Comparison of ENCODE assay signal across 24 cellular contexts in genomic region chr5:31504520-31504919, GRCh38.
"Had no signal": no experiment of that assay in that cellular context is flagged by ENCODE, and none has a peak within 500 bp of the region (broad histone marks: within the 10 kb centered on the region; RNA-seq: fewer than 3 reads in every experiment).

No MANE protein-coding gene starts in this region.

- H3K4me1 Mint-ChIP-seq: memory B cell, natural killer cell, neural crest cell had no signal

- H3K4me1 ChIP-seq: pancreas, right atrium auricular region, stomach, thyroid gland had no signal

- H3K27me3 Mint-ChIP-seq: effector memory CD8-positive, alpha-beta T cell; memory B cell; progenitor cell of endocrine pancreas; type B pancreatic cell had no signal

- H3K27ac Mint-ChIP-seq: effector memory CD8-positive, alpha-beta T cell; memory B cell; natural killer cell; type B pancreatic cell had no signal

- FAIRE-seq: endometrium, frontal cortex, keratinocyte, pancreas had no signal

- H3K9me3 Mint-ChIP-seq: effector memory CD8-positive, alpha-beta T cell; memory B cell; natural killer cell; neural crest cell; type B pancreatic cell had no signal

- H3K27me3 ChIP-seq: neutrophil, pancreas, right atrium auricular region, stomach, thyroid gland had no signal

- DNase-seq: cortex of kidney; effector memory CD8-positive, alpha-beta T cell; natural killer cell; pancreas; stimulated activated CD4-positive, alpha-beta T cell treated with anti-CD3 and anti-CD28 coated beads, Interleukin-12 subunit alpha, Interleukin-12 subunit beta, amount 100 ng/mL, for 4 hours; stimulated activated CD4-positive, alpha-beta T cell treated with anti-CD3 and anti-CD28 coated beads, Interleukin-1b, Interleukin-23, amount 100 ng/mL, for 48 hours; stimulated activated CD4-positive, alpha-beta T cell treated with anti-CD3 and anti-CD28 coated beads, Interleukin-4, amount 100 ng/mL, for 1 hour; stimulated activated CD8-positive, alpha-beta memory T cell treated with anti-CD3 and anti-CD28 coated beads, Interleukin-4, amount 100 ng/mL, for 48 hours; stimulated activated naive CD4-positive, alpha-beta T cell treated with Interleukin-2 at 50 U/mL for 16 hours; stomach; thyroid gland had no signal

- H3K4me3 Mint-ChIP-seq: effector memory CD8-positive, alpha-beta T cell; memory B cell; natural killer cell; neural crest cell; type B pancreatic cell had no signal

- H3K9me3 ChIP-seq: neutrophil, pancreas, right atrium auricular region, stomach, thyroid gland had no signal

- H3K4me3 ChIP-seq: lung, pancreas, right atrium auricular region, smooth muscle cell, stomach, thyroid gland had no signal

- H3K27ac ChIP-seq: neutrophil, pancreas, right atrium auricular region, stomach, thyroid gland had no signal

- ATAC-seq: effector memory CD8-positive, alpha-beta T cell; left lobe of liver; natural killer cell; pancreas; sciatic nerve had no signal
